ENCODE assay signal across 33 cellular contexts in genomic region chr10:10359263-10359662, GRCh38.
DNase-seq lines count a peak whose midpoint lies in the region; ATAC-seq and TF ChIP-seq lines count a peak whose summit lies in the region.
"Had no signal": no experiment of that assay in that cellular context is flagged by ENCODE, and none has a peak within 500 bp of the region (broad histone marks: within the 10 kb centered on the region; RNA-seq: fewer than 3 reads in every experiment).

No MANE protein-coding gene starts in this region.

- no peaks in the 10 kb centered on the region for H3K9me3 ChIP-seq in cardiac muscle cell (ENCODE audit: low read depth)
- no peaks in the 10 kb centered on the region for H3K9me3 ChIP-seq in left ventricle myocardium inferior (replicated peaks)
- H3K9me3 ChIP-seq: A549; BE2C; BLaER1; BLaER1 treated with 17β-estradiol and CSF1 and Interleukin-3, amounts not matched to agents 10 nM and 100 nM had no signal

- H3K4me1 ChIP-seq in cardiac muscle cell (ENCODE audit: low read depth) (peaks cover 30% of the 10 kb centered on the region), left ventricle myocardium inferior (peaks cover 9% of the 10 kb centered on the region)
- H3K4me1 ChIP-seq: A549; BE2C; BLaER1; BLaER1 treated with 17β-estradiol and CSF1 and Interleukin-3, amounts not matched to agents 10 nM and 100 nM; Caco-2 had no signal

- intact Hi-C loops in Right ventricle myocardium superior (cut with DNase I): no loop called here
- intact Hi-C loops in left cardiac atrium (cut with DNase I): no loop called here
- intact Hi-C loops in left ventricle myocardium inferior (cut with micrococcal nuclease): no loop called here
- intact Hi-C loops in left ventricle myocardium superior (cut with micrococcal nuclease): no loop called here
- intact Hi-C loops in Right ventricle myocardium inferior (cut with DNase I): no loop called here

- DNase-seq in Right ventricle myocardium superior (no peak), left cardiac atrium (no peak), cardiac muscle cell (ENCODE audit: low read depth in 1 of 2, low spot score in 1 of 2) (peak in 1 of 2 donors; percentile 46), left ventricle myocardium inferior (no peak), left ventricle myocardium superior (no peak), Right ventricle myocardium inferior (ENCODE audit: missing footprints) (no peak), putamen (ENCODE audit: low spot score) (peak; percentile 62), NCI-H1048 (lab: John Stamatoyannopoulos, UW) (no peak)
- DNase-seq: 8988T; ACHN; AML-193; BE2C; C1 segment of cervical spinal cord; Caco-2; Calu3; CD4-positive, alpha-beta memory T cell; CD4-positive, alpha-beta T cell; CD4-positive, CD25-positive, alpha-beta regulatory T cell; CD8-positive, alpha-beta memory T cell; CD8-positive, alpha-beta T cell; COR-L47; DMS 273 treated with DMSO at 0.1 percent for 48 hours; DMS153; DMS53; DMS79; DMS79 treated with DMSO at 0.1 percent for 48 hours; DND-41; EL had no signal

- no peaks in the 10 kb centered on the region for H3K27me3 ChIP-seq in cardiac muscle cell
- H3K27me3 ChIP-seq in left ventricle myocardium inferior (ENCODE audit: low read depth): no peaks in the 10 kb centered on the region
- H3K27me3 ChIP-seq: BE2C; BLaER1; BLaER1 treated with 17β-estradiol and CSF1 and Interleukin-3, amounts not matched to agents 10 nM and 100 nM had no signal

- H3K27ac ChIP-seq in cardiac muscle cell (peak overlapping the region; percentile 40), left ventricle myocardium inferior (replicated peaks) (no peak overlapping the region)
- H3K27ac ChIP-seq: 22Rv1; A549; BLaER1; BLaER1 treated with 17β-estradiol and CSF1 and Interleukin-3, amounts not matched to agents 10 nM and 100 nM; C4-2B had no signal

- no peaks in the 10 kb centered on the region for H3K36me3 ChIP-seq in cardiac muscle cell
- no peaks in the 10 kb centered on the region for H3K36me3 ChIP-seq in left ventricle myocardium inferior
- H3K36me3 ChIP-seq: BE2C; BLaER1; BLaER1 treated with 17β-estradiol and CSF1 and Interleukin-3, amounts not matched to agents 10 nM and 100 nM had no signal

- TF ChIP-seq CTCF in cardiac muscle cell (IDR thresholded peaks at IDR 0.05; ENCODE audit: low read depth, low read length): no peak
- TF ChIP-seq CTCF in left ventricle myocardium inferior (IDR thresholded peaks at IDR 0.05; ENCODE audit: borderline replicate concordance): no peak

- ATAC-seq in Right ventricle myocardium superior (ENCODE audit: poor library complexity) (peak; percentile 67), left cardiac atrium (no peak), left ventricle myocardium superior (peak; percentile 52), Right ventricle myocardium inferior (no peak)
- ATAC-seq: A549; CD8-positive, alpha-beta T cell had no signal

- H3K4me3 ChIP-seq in cardiac muscle cell (no peak overlapping the region), left ventricle myocardium inferior (no peak overlapping the region)
- H3K4me3 ChIP-seq: A549; BLaER1; BLaER1 treated with 17β-estradiol and CSF1 and Interleukin-3, amounts not matched to agents 10 nM and 100 nM had no signal

Comparison
In these comparisons a context has a peak if more than half of its experiments do, and no peak if none do; other contexts are left out.
1. ATAC-seq: peak in Right ventricle myocardium superior (single experiment) and left ventricle myocardium superior (single experiment); none in left cardiac atrium (0 of 2) and Right ventricle myocardium inferior (single experiment).